In the genomic region with DNA sequence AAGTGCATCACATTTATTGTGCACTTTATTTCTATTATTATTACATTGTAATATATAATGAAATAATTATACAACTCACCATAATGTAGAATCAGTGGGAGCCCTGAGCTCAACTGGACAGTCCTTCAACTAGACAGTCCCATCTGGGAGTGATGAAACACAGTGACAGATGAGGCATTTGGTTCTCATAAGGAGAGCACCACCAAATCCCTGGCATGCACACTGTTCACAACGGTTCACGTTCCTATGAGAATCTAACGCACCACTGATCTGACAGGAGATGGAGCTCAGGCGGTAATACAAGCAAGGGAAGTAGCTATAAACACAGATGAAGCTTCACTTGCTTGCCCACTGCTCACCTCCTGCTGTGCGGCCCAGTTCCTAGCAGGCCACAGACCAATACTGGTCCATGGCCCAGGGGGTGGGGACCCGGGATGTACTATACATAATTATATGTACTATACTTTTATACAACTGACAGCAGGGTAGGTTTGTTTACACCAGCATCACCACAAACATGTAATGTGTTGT, we compare ENCODE assay signal across 17 cellular contexts. TPM values are rescaled to one million over a fixed set of nuclear protein-coding genes. Genes with fewer than 3 reads are reported as not detected.
DNase-seq lines count a peak whose midpoint lies in the region; ATAC-seq and TF ChIP-seq lines count a peak whose summit lies in the region.
"Had no signal": no experiment of that assay in that cellular context is flagged by ENCODE, and none has a peak within 500 bp of the region (broad histone marks: within the 10 kb centered on the region; RNA-seq: fewer than 3 reads in every experiment).

No MANE protein-coding gene starts in this region.

- H3K4me1 Mint-ChIP-seq in activated CD8-positive, alpha-beta memory T cell treated with anti-CD3 and anti-CD28 coated beads, Interleukin-2, amount 10 ng/mL, durations not matched to agents 7 days and 5 days, result no peaks in the 10 kb centered on the region

- H3K23ac ChIP-seq in trophoblast cell (ENCODE audit: low read length), result no peak overlapping the region

- no CpG with 5 or more reads among the region's 6 CpGs for WGBS in trophoblast cell (ENCODE audit: extremely low coverage, insufficient coverage, insufficient read length)

- H2BK5ac ChIP-seq in trophoblast cell (ENCODE audit: low read depth, low read length, poor library complexity), result no peak overlapping the region

- peak overlapping the region; percentile 52 for H3K9ac ChIP-seq in trophoblast cell (ENCODE audit: low read length)

- DNase-seq in activated CD8-positive, alpha-beta memory T cell treated with anti-CD3 and anti-CD28 coated beads for 24 hours, result peak; percentile 32
- no peak for DNase-seq in activated CD8-positive, alpha-beta memory T cell treated with anti-CD3 and anti-CD28 coated beads, Interleukin-2, amount 10 ng/mL, durations not matched to agents 7 days and 5 days
- DNase-seq in fibroblast of gingiva (ENCODE audit: low read depth) (peak; percentile 39), trophoblast cell (no peak), uterus (no peak), left lung (no peak), COLO829 (ENCODE audit: low spot score) (no peak)
- DNase-seq: ACHN; CD4-positive, alpha-beta T cell; DMS153; DMS79 treated with DMSO at 0.1 percent for 48 hours; EL; GDM1; HCEC 1CT; HFFc6 had no signal

- no peak overlapping the region for H4K8ac ChIP-seq in trophoblast cell (ENCODE audit: low read depth, low read length)

- H2BK120ac ChIP-seq in trophoblast cell (ENCODE audit: insufficient read depth, low read length, poor library complexity), result no peak overlapping the region

- no peaks in the 10 kb centered on the region for H3K79me1 ChIP-seq in trophoblast cell (ENCODE audit: low read length)

- no peaks in the 10 kb centered on the region for H3K79me2 ChIP-seq in trophoblast cell (ENCODE audit: control insufficient read depth, insufficient read depth, low read length, poor library complexity)

- no peak overlapping the region for H2AK5ac ChIP-seq in trophoblast cell (ENCODE audit: low read length)

- no peak overlapping the region for H3K14ac ChIP-seq in trophoblast cell (ENCODE audit: low read length)

- TF ChIP-seq CTCF in uterus (IDR thresholded peaks at IDR 0.05) (no peak), left lung (IDR thresholded peaks at IDR 0.05) (no peak)

- H3K36me3 ChIP-seq in trophoblast cell (ENCODE audit: control insufficient read depth in 1 of 2, insufficient read depth in 2 of 2, low read length in 2 of 2), result no peaks in the 10 kb centered on the region
- H3K36me3 ChIP-seq in uterus, result no peaks in the 10 kb centered on the region
- no peaks in the 10 kb centered on the region for H3K36me3 ChIP-seq in left lung

- no peaks in the 10 kb centered on the region for H3K9me3 Mint-ChIP-seq in activated CD8-positive, alpha-beta memory T cell treated with anti-CD3 and anti-CD28 coated beads, Interleukin-2, amount 10 ng/mL, durations not matched to agents 7 days and 5 days (ENCODE audit: low read depth)
- H3K9me3 Mint-ChIP-seq: CD4-positive, alpha-beta T cell; HFFc6 had no signal

- no peaks in the 10 kb centered on the region for H3K4me1 ChIP-seq in trophoblast cell (ENCODE audit: control insufficient read depth in 1 of 2, insufficient read depth in 2 of 2, low read length in 2 of 2)
- peaks cover 0 to 4% of the 10 kb centered on the region in 2 donors for H3K4me1 ChIP-seq in uterus
- no peaks in the 10 kb centered on the region for H3K4me1 ChIP-seq in left lung

- H4K12ac ChIP-seq in trophoblast cell (ENCODE audit: low read depth, low read length), result no peak overlapping the region

- H2AFZ ChIP-seq in trophoblast cell (ENCODE audit: insufficient read depth, low read length, poor library complexity), result no peak overlapping the region

- TF ChIP-seq POLR2A in uterus (IDR thresholded peaks at IDR 0.05), result no peak

- H3K4me3 ChIP-seq in trophoblast cell (ENCODE audit: low read depth, low read length), result no peak overlapping the region
- no peak overlapping the region for H3K4me3 ChIP-seq in uterus
- no peak overlapping the region for H3K4me3 ChIP-seq in left lung

- H3K4me2 ChIP-seq in trophoblast cell (ENCODE audit: low read length), result no peak overlapping the region

- no peak overlapping the region for H4K91ac ChIP-seq in trophoblast cell (ENCODE audit: low read depth, low read length)

- intact Hi-C loops in uterus (cut with DNase I; ENCODE audit: low total_unique reads) (no loop called here), left lung (cut with DNase I) (no loop called here)

- H3K27me3 ChIP-seq in trophoblast cell (ENCODE audit: insufficient read depth, low read length), result no peaks in the 10 kb centered on the region
- no peaks in the 10 kb centered on the region for H3K27me3 ChIP-seq in uterus
- no peaks in the 10 kb centered on the region for H3K27me3 ChIP-seq in left lung

- H2BK12ac ChIP-seq in trophoblast cell (ENCODE audit: low read length), result no peak overlapping the region

- H3K36me3 Mint-ChIP-seq in activated CD8-positive, alpha-beta memory T cell treated with anti-CD3 and anti-CD28 coated beads, Interleukin-2, amount 10 ng/mL, durations not matched to agents 7 days and 5 days, result peaks cover 7% of the 10 kb centered on the region

- no peak for ATAC-seq in activated CD8-positive, alpha-beta memory T cell treated with anti-CD3 and anti-CD28 coated beads, Interleukin-2, amount 10 ng/mL, durations not matched to agents 7 days and 5 days
- ATAC-seq in left lung (no peak), HG03460 (IDR thresholded peaks at IDR 0.05; ENCODE audit: unreplicated experiment) (no peak)

- no peaks in the 10 kb centered on the region for H3K27me3 Mint-ChIP-seq in activated CD8-positive, alpha-beta memory T cell treated with anti-CD3 and anti-CD28 coated beads, Interleukin-2, amount 10 ng/mL, durations not matched to agents 7 days and 5 days
- H3K27me3 Mint-ChIP-seq: B cell; CD4-positive, alpha-beta T cell had no signal

- H3K27ac ChIP-seq in trophoblast cell (ENCODE audit: low read depth, low read length) (no peak overlapping the region), uterus (no peak overlapping the region), left lung (no peak overlapping the region)

- no peak overlapping the region for H3K27ac Mint-ChIP-seq in activated CD8-positive, alpha-beta memory T cell treated with anti-CD3 and anti-CD28 coated beads, Interleukin-2, amount 10 ng/mL, durations not matched to agents 7 days and 5 days
- H3K27ac Mint-ChIP-seq: B cell; CD4-positive, alpha-beta T cell; HFFc6 had no signal

- CTCF ChIA-PET in activated CD8-positive, alpha-beta memory T cell treated with anti-CD3 and anti-CD28 coated beads, Interleukin-2, amount 10 ng/mL, durations not matched to agents 7 days and 5 days (lab: Charles Lee), result no interaction called here

- no peak overlapping the region for H3K4ac ChIP-seq in trophoblast cell (ENCODE audit: low read depth, low read length)

- H3K9me3 ChIP-seq in trophoblast cell (ENCODE audit: insufficient read depth, low read depth, low read length) (no peaks in the 10 kb centered on the region), uterus (no peaks in the 10 kb centered on the region), left lung (no peaks in the 10 kb centered on the region)

- H3K4me3 Mint-ChIP-seq in activated CD8-positive, alpha-beta memory T cell treated with anti-CD3 and anti-CD28 coated beads, Interleukin-2, amount 10 ng/mL, durations not matched to agents 7 days and 5 days, result no peak overlapping the region
- H3K4me3 Mint-ChIP-seq: B cell; CD4-positive, alpha-beta T cell; HFFc6 had no signal

- H3K18ac ChIP-seq in trophoblast cell (ENCODE audit: low read length), result no peak overlapping the region

RNA-seq across cellular contexts. Expression of a gene that starts 16.9 kb away (rescaled TPM):
- total RNA-seq in activated CD8-positive, alpha-beta memory T cell treated with anti-CD3 and anti-CD28 coated beads, Interleukin-2, amount 10 ng/mL, durations not matched to agents 7 days and 5 days, result 10 to 100 TPM; 27.9 to 33.0 TPM
- 26.0 and 26.3 TPM in 2 replicates for polyA plus RNA-seq in trophoblast cell (2013)
- total RNA-seq in uterus (10 to 100 TPM in 3 of 4 donors, 1 to 10 TPM in 1; 5.4 to 59.0 (median 26.3) TPM), left lung (10 to 100 TPM; 50.2 to 58.1 TPM)

Comparison
In these comparisons a context has a peak if more than half of its experiments do, and no peak if none do; other contexts are left out.
1. DNase-seq: peak in activated CD8-positive, alpha-beta memory T cell treated with anti-CD3 and anti-CD28 coated beads for 24 hours (single experiment) and fibroblast of gingiva (single experiment); none in activated CD8-positive, alpha-beta memory T cell treated with anti-CD3 and anti-CD28 coated beads, Interleukin-2, amount 10 ng/mL, durations not matched to agents 7 days and 5 days (single experiment), trophoblast cell (0 of 2), uterus (0 of 2), left lung (0 of 2) and COLO829 (single experiment).